1 cellular context compared by ENCODE assay signal in the genomic region with DNA sequence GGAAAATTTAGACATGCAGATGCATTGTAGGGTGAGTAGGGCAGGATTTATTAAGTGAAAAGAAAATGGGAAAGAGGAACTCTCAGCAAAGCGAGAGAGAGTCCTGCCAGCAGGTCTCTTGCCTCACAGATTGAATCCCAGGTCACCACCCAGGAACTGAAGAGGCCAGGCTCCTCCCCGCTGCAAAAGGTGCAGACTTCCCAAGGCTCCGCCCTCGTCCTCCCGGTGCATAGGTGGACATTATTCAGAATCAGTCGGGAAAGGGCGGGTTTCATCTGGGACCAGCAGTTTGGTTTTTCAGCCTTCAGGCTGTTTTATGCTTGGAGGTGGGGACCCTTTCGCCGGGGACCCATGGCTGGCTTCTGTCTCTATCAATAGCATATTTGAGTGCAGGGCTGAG.
TF ChIP-seq lines count a peak whose summit lies in the region.

No MANE protein-coding gene starts in this region.

TF ChIP-seq in H1, 55 proteins besides CTCF, POLR2A, EP300 and RAD21:
- TF ChIP-seq EZH2 (IDR thresholded peaks at IDR 0.05; ENCODE audit: low read depth, low read length, severe bottlenecking) (no peak), RFX5 (IDR thresholded peaks at IDR 0.05; ENCODE audit: borderline replicate concordance, low read depth, low read length) (no peak), YY1 (IDR thresholded peaks at IDR 0.05; ENCODE audit: low read depth, low read length) (no peak), JUND (IDR thresholded peaks at IDR 0.05; ENCODE audit: low read length) (no peak), SUZ12 (IDR thresholded peaks at IDR 0.05; ENCODE audit: low read length) (no peak), CBX5 (IDR thresholded peaks at IDR 0.05; ENCODE audit: low read depth, low read length) (no peak), POU5F1 (IDR thresholded peaks at IDR 0.05; ENCODE audit: low read depth, low read length) (no peak), SIX5 (IDR thresholded peaks at IDR 0.05; ENCODE audit: low read depth, low read length) (no peak), CTBP2 (IDR thresholded peaks at IDR 0.05; ENCODE audit: borderline replicate concordance, insufficient read depth, insufficient read length, low read length) (no peak), SRF (IDR thresholded peaks at IDR 0.05; ENCODE audit: low read depth, low read length) (no peak), TCF12 (IDR thresholded peaks at IDR 0.05; ENCODE audit: low read depth, low read length) (no peak), BRCA1 (IDR thresholded peaks at IDR 0.05; ENCODE audit: low read depth, low read length) (no peak), SIRT6 (IDR thresholded peaks at IDR 0.05; ENCODE audit: low read length) (no peak)
- TF ChIP-seq, protein P1, sequence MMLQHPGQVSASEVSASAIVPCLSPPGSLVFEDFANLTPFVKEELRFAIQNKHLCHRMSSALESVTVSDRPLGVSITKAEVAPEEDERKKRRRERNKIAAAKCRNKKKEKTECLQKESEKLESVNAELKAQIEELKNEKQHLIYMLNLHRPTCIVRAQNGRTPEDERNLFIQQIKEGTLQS (IDR thresholded peaks at IDR 0.05; ENCODE audit: insufficient read depth, low read depth, low read length): no peak
- TF ChIP-seq, protein P2, sequence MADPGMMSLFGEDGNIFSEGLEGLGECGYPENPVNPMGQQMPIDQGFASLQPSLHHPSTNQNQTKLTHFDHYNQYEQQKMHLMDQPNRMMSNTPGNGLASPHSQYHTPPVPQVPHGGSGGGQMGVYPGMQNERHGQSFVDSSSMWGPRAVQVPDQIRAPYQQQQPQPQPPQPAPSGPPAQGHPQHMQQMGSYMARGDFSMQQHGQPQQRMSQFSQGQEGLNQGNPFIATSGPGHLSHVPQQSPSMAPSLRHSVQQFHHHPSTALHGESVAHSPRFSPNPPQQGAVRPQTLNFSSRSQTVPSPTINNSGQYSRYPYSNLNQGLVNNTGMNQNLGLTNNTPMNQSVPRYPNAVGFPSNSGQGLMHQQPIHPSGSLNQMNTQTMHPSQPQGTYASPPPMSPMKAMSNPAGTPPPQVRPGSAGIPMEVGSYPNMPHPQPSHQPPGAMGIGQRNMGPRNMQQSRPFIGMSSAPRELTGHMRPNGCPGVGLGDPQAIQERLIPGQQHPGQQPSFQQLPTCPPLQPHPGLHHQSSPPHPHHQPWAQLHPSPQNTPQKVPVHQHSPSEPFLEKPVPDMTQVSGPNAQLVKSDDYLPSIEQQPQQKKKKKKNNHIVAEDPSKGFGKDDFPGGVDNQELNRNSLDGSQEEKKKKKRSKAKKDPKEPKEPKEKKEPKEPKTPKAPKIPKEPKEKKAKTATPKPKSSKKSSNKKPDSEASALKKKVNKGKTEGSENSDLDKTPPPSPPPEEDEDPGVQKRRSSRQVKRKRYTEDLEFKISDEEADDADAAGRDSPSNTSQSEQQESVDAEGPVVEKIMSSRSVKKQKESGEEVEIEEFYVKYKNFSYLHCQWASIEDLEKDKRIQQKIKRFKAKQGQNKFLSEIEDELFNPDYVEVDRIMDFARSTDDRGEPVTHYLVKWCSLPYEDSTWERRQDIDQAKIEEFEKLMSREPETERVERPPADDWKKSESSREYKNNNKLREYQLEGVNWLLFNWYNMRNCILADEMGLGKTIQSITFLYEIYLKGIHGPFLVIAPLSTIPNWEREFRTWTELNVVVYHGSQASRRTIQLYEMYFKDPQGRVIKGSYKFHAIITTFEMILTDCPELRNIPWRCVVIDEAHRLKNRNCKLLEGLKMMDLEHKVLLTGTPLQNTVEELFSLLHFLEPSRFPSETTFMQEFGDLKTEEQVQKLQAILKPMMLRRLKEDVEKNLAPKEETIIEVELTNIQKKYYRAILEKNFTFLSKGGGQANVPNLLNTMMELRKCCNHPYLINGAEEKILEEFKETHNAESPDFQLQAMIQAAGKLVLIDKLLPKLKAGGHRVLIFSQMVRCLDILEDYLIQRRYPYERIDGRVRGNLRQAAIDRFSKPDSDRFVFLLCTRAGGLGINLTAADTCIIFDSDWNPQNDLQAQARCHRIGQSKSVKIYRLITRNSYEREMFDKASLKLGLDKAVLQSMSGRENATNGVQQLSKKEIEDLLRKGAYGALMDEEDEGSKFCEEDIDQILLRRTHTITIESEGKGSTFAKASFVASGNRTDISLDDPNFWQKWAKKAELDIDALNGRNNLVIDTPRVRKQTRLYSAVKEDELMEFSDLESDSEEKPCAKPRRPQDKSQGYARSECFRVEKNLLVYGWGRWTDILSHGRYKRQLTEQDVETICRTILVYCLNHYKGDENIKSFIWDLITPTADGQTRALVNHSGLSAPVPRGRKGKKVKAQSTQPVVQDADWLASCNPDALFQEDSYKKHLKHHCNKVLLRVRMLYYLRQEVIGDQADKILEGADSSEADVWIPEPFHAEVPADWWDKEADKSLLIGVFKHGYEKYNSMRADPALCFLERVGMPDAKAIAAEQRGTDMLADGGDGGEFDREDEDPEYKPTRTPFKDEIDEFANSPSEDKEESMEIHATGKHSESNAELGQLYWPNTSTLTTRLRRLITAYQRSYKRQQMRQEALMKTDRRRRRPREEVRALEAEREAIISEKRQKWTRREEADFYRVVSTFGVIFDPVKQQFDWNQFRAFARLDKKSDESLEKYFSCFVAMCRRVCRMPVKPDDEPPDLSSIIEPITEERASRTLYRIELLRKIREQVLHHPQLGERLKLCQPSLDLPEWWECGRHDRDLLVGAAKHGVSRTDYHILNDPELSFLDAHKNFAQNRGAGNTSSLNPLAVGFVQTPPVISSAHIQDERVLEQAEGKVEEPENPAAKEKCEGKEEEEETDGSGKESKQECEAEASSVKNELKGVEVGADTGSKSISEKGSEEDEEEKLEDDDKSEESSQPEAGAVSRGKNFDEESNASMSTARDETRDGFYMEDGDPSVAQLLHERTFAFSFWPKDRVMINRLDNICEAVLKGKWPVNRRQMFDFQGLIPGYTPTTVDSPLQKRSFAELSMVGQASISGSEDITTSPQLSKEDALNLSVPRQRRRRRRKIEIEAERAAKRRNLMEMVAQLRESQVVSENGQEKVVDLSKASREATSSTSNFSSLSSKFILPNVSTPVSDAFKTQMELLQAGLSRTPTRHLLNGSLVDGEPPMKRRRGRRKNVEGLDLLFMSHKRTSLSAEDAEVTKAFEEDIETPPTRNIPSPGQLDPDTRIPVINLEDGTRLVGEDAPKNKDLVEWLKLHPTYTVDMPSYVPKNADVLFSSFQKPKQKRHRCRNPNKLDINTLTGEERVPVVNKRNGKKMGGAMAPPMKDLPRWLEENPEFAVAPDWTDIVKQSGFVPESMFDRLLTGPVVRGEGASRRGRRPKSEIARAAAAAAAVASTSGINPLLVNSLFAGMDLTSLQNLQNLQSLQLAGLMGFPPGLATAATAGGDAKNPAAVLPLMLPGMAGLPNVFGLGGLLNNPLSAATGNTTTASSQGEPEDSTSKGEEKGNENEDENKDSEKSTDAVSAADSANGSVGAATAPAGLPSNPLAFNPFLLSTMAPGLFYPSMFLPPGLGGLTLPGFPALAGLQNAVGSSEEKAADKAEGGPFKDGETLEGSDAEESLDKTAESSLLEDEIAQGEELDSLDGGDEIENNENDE (IDR thresholded peaks at IDR 0.05; ENCODE audit: insufficient replicate concordance, low read length): no peak
- TF ChIP-seq, protein P3, sequence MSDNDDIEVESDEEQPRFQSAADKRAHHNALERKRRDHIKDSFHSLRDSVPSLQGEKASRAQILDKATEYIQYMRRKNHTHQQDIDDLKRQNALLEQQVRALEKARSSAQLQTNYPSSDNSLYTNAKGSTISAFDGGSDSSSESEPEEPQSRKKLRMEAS (IDR thresholded peaks at IDR 0.05): no peak
TF ChIP-seq in H1: peak in this region for 0.
